ENCODE assay signal across 15 cellular contexts in genomic region chr11:104134760-104135159, GRCh38. TPM values are rescaled to one million over a fixed set of nuclear protein-coding genes. Genes with fewer than 3 reads are reported as not detected.
A peak's percentile ranks its signal among the peaks of the same experiment; 100 is the strongest.
DNase-seq lines count a peak whose midpoint lies in the region; ATAC-seq, FAIRE-seq and TF ChIP-seq lines count a peak whose summit lies in the region.
"Had no signal": no experiment of that assay in that cellular context is flagged by ENCODE, and none has a peak within 500 bp of the region (broad histone marks: within the 10 kb centered on the region; RNA-seq: fewer than 3 reads in every experiment).

No MANE protein-coding gene starts in this region.

- no peaks in the 10 kb centered on the region for H3K79me2 ChIP-seq in HCT116 (ENCODE audit: insufficient read depth, low read length)

- H3K9me3 Mint-ChIP-seq in T-cell, result peaks cover 0 to 6% (median 0%) of the 10 kb centered on the region in 3 donors
- H3K9me3 Mint-ChIP-seq: activated naive CD8-positive, alpha-beta T cell treated with anti-CD3 and anti-CD28 coated beads for 36 hours had no signal

- no peak overlapping the region for H3K4me3 ChIP-seq in A549
- H3K4me3 ChIP-seq in HCT116 (replicated peaks in 1 of 2; ENCODE audit: low read depth in 1 of 2, low read length in 2 of 2), result no peak overlapping the region

- no peaks in the 10 kb centered on the region for H4K20me1 ChIP-seq in HCT116 (ENCODE audit: insufficient read depth)

- H3K4me1 ChIP-seq in A549, result peaks cover 12% of the 10 kb centered on the region; the same call in 1 of the 3 replicates
- peaks cover 0 to 6% of the 10 kb centered on the region in 2 experiments; a peak in 1 of 4 replicates for H3K4me1 ChIP-seq in HCT116 (ENCODE audit: control insufficient read depth in 1 of 2, insufficient read depth in 2 of 2, low read length in 2 of 2)
- H3K4me1 ChIP-seq in foreskin keratinocyte, result no peaks in the 10 kb centered on the region

- no peak for TF ChIP-seq POLR2A in A549 (IDR thresholded peaks at IDR 0.05; ENCODE audit: low read length)
- no peak for TF ChIP-seq POLR2A in HCT116 (IDR thresholded peaks at IDR 0.05; ENCODE audit: borderline replicate concordance, extremely low read depth, insufficient read depth, insufficient read length)

- ATAC-seq in A549, result peak; percentile 68 to 82; a peak in 4 of 6 replicates
- no peak for ATAC-seq in HCT116
- peak; percentile 63 for ATAC-seq in foreskin keratinocyte
- no peak for ATAC-seq in T-cell (replicated peaks in 1 of 4)
- ATAC-seq: esophagus mucosa had no signal

- CTCF ChIA-PET in A549 (lab: Yijun Ruan, JAX), result no interaction called here
- CTCF ChIA-PET in HCT116 (lab: Charles Lee), result no interaction called here
- CTCF ChIA-PET in T-cell (lab: Charles Lee), result no interaction called here

- no peak for TF ChIP-seq EP300 in A549 (IDR thresholded peaks at IDR 0.05)

- WGBS in A549 (ENCODE audit: missing lambda C conversion rate), result 0% methylated on average over 1 of the region's 1 CpG

- RAD21 ChIA-PET in HCT116 (lab: Charles Lee; ENCODE audit: low non-redundant PET in 1 of 2, low total read pairs in 2 of 2, uncharacterized antibody in 2 of 2, unreplicated experiment in 2 of 2), result no interaction called here

- no peaks in the 10 kb centered on the region for H3K4me1 Mint-ChIP-seq in T-cell
- H3K4me1 Mint-ChIP-seq: activated naive CD8-positive, alpha-beta T cell treated with anti-CD3 and anti-CD28 coated beads for 36 hours had no signal

- FAIRE-seq in A549 (lab: Jason Lieb, UNC), result no peak
- FAIRE-seq: colon had no signal

- H3K27me3 ChIP-seq in HCT116 (ENCODE audit: insufficient read depth, low read length) (no peaks in the 10 kb centered on the region), foreskin keratinocyte (peaks cover 3% of the 10 kb centered on the region)

- H3K9me3 ChIP-seq in A549 (no peaks in the 10 kb centered on the region), HCT116 (ENCODE audit: control insufficient read depth in 1 of 2, insufficient read depth in 1 of 2, low read depth in 1 of 2, low read length in 2 of 2) (no peaks in the 10 kb centered on the region)

- POLR2A ChIA-PET in A549 (lab: Yijun Ruan, JAX), result no interaction called here
- POLR2A ChIA-PET in HCT116 (lab: Charles Lee), result no interaction called here
- POLR2A ChIA-PET in T-cell (lab: Charles Lee), result no interaction called here

- H3K27ac ChIP-seq in A549 (peak overlapping the region in 1 of 2 experiments; percentile 68; a peak in 3 of 6 replicates), HCT116 (ENCODE audit: low read depth, low read length) (no peak overlapping the region), foreskin keratinocyte (no peak overlapping the region)

- in situ Hi-C loops in GM13977 (cut with MboI; ENCODE audit: low pct_unique_long_range_greater_than_20kb, low sequenced_read_pairs, unreplicated experiment), result no loop called here

- peak; percentile 3 to 37 for DNase-seq in A549 (ENCODE audit: low read depth in 1 of 2, low spot score in 1 of 2)
- no peak for DNase-seq in HCT116 (ENCODE audit: low read depth, low spot score)
- DNase-seq in T1000 (lab: John Stamatoyannopoulos, UW), result peak; percentile 31
- peak in 1 of 2 donors; percentile 45 for DNase-seq in foreskin keratinocyte
- DNase-seq in NCI-H2029 (lab: John Stamatoyannopoulos, UW), result no peak
- DNase-seq in T-cell, result no peak
- no peak for DNase-seq in stimulated activated CD8-positive, alpha-beta memory T cell treated with anti-CD3 and anti-CD28 coated beads, Interleukin-4, amount 100 ng/mL, for 48 hours
- DNase-seq in GM13977 (ENCODE audit: low spot score), result no peak
- DNase-seq: activated CD4-positive, CD25-positive, alpha-beta regulatory T cell; activated CD8-positive, alpha-beta memory T cell treated with anti-CD3 and anti-CD28 coated beads, Interleukin-2, amount 50 U/mL, for 4 hours; activated naive CD8-positive, alpha-beta T cell treated with anti-CD3 and anti-CD28 coated beads for 36 hours; midbrain; NCI-H2081 treated with DMSO at 0.1 percent for 48 hours had no signal

- H3K36me3 ChIP-seq in HCT116 (ENCODE audit: control insufficient read depth in 1 of 2, insufficient read depth in 2 of 2, low read length in 2 of 2), result no peaks in the 10 kb centered on the region

- intact Hi-C loops in HCT116 (cut with micrococcal nuclease), result no loop called here

- TF ChIP-seq RAD21 in A549 (conservative IDR thresholded peaks at IDR 0.05 in 1 of 2, IDR thresholded peaks at IDR 0.05 in 1 of 2) (no peak), HCT116 (IDR thresholded peaks at IDR 0.05; ENCODE audit: low read depth) (no peak)

- no peaks in the 10 kb centered on the region for H3K9me2 ChIP-seq in HCT116 (ENCODE audit: insufficient read depth)

- no TSS peak for BruUV-seq in HCT116 (replicated peaks; lab: Mats Ljungman, UMichigan)

- H3K4me3 Mint-ChIP-seq in T-cell, result no peak overlapping the region
- H3K4me3 Mint-ChIP-seq: activated naive CD8-positive, alpha-beta T cell treated with anti-CD3 and anti-CD28 coated beads for 36 hours had no signal

- no peak overlapping the region for H2AFZ ChIP-seq in HCT116 (ENCODE audit: low read depth, low read length, poor library complexity, severe bottlenecking)

- H3K4me2 ChIP-seq in A549, result peak overlapping the region; percentile 36
- peak overlapping the region; percentile 5; the same call in 1 of the 2 replicates for H3K4me2 ChIP-seq in HCT116 (ENCODE audit: low read length)

- no peaks in the 10 kb centered on the region for H3K27me3 Mint-ChIP-seq in T-cell
- H3K27me3 Mint-ChIP-seq: activated naive CD8-positive, alpha-beta T cell treated with anti-CD3 and anti-CD28 coated beads for 36 hours had no signal

- no peaks in the 10 kb centered on the region for H3K36me3 Mint-ChIP-seq in T-cell
- H3K36me3 Mint-ChIP-seq: activated naive CD8-positive, alpha-beta T cell treated with anti-CD3 and anti-CD28 coated beads for 36 hours had no signal

- no peak overlapping the region for H3K27ac Mint-ChIP-seq in T-cell
- H3K27ac Mint-ChIP-seq: activated naive CD8-positive, alpha-beta T cell treated with anti-CD3 and anti-CD28 coated beads for 36 hours had no signal

- TF ChIP-seq CTCF in A549 (IDR thresholded peaks at IDR 0.05) (no peak), HCT116 (IDR thresholded peaks at IDR 0.05 in 2 of 3, conservative IDR thresholded peaks at IDR 0.05 in 1 of 3; ENCODE audit: borderline replicate concordance in 1 of 3, insufficient read depth in 1 of 3, low read depth in 2 of 3, low read length in 2 of 3) (no peak), foreskin keratinocyte (conservative IDR thresholded peaks at IDR 0.05) (no peak), GM13977 (IDR thresholded peaks at IDR 0.05; ENCODE audit: extremely low read depth, insufficient read depth, missing control alignments) (no peak)

- no peak overlapping the region for H3K9ac ChIP-seq in HCT116 (ENCODE audit: low read length)

TF ChIP-seq in A549, 52 proteins besides CTCF, POLR2A, EP300 and RAD21:
- no peak for TF ChIP-seq ELK1 (IDR thresholded peaks at IDR 0.05; ENCODE audit: low read depth, low read length)
- TF ChIP-seq MAZ (IDR thresholded peaks at IDR 0.05; ENCODE audit: borderline replicate concordance, low read depth, low read length), result no peak

TF ChIP-seq in HCT116, 20 proteins besides CTCF, POLR2A, EP300 and RAD21:
- no peak for TF ChIP-seq POLR2AphosphoS5 (IDR thresholded peaks at IDR 0.05; ENCODE audit: low read depth, low read length)
- TF ChIP-seq ZNF274 (IDR thresholded peaks at IDR 0.05; ENCODE audit: low read depth, low read length), result no peak
- TF ChIP-seq JUND (IDR thresholded peaks at IDR 0.05), result no peak
- no peak for TF ChIP-seq SRF (IDR thresholded peaks at IDR 0.05; ENCODE audit: low read depth)
- no peak for TF ChIP-seq ZBTB33 (IDR thresholded peaks at IDR 0.05; ENCODE audit: extremely low read depth, insufficient replicate concordance, low read length)

RNA-seq across cellular contexts. Expression of gene PDGFD, which starts 29.2 kb away (rescaled TPM):
- polyA plus RNA-seq in A549 (2011; rRNA removed) (29.7 TPM in 2 replicates), A549 (2017; fragmentation: RNase III; extraction: RNeasy Plus Mini Kit Qiagen cat#74134 plus additional on column Dnase treatment) (10.6 to 12.9 TPM (median 11.1 TPM) in 3 replicates), foreskin keratinocyte (0.03 and 0.04 TPM in 2 replicates)
- polyA plus RNA-seq in A549 (2012; cell fraction: cytosol; rRNA removed), result 5.4 and 7.3 TPM in 2 replicates
- 4.6 and 5.4 TPM in 2 replicates for polyA plus RNA-seq in A549 (2012; cell fraction: nucleus; rRNA removed)
- polyA minus RNA-seq in A549 (2011; rRNA and poly(A)+ RNA removed), result 11.2 and 11.9 TPM in 2 replicates
- total RNA-seq in HCT116 (2021; ENCODE audit: unreplicated experiment) (0.34 TPM), foreskin keratinocyte (0.11 and 0.20 TPM in 2 replicates), T-cell (1 to 10 TPM in 3 of 5 donors, under 1 TPM in 2; 0.35 to 2.9 (median 1.2) TPM)
- not detected in 2 replicates for polyA plus RNA-seq in HCT116 (2012)
- total RNA-seq: activated naive CD8-positive, alpha-beta T cell treated with anti-CD3 and anti-CD28 coated beads for 36 hours had no signal

Comparison
In these comparisons a context has a peak if more than half of its experiments do, and no peak if none do; other contexts are left out.
1. ATAC-seq: peak in A549 (2 of 2) and foreskin keratinocyte (single experiment); none in HCT116 (single experiment) and T-cell (0 of 4).
2. DNase-seq: peak in A549 (2 of 2) and T1000 (single experiment); none in HCT116 (single experiment), NCI-H2029 (single experiment), T-cell (0 of 34), stimulated activated CD8-positive, alpha-beta memory T cell treated with anti-CD3 and anti-CD28 coated beads, Interleukin-4, amount 100 ng/mL, for 48 hours (single experiment) and GM13977 (single experiment).